Comparison of ENCODE assay signal across 8 cellular contexts in the genomic region with DNA sequence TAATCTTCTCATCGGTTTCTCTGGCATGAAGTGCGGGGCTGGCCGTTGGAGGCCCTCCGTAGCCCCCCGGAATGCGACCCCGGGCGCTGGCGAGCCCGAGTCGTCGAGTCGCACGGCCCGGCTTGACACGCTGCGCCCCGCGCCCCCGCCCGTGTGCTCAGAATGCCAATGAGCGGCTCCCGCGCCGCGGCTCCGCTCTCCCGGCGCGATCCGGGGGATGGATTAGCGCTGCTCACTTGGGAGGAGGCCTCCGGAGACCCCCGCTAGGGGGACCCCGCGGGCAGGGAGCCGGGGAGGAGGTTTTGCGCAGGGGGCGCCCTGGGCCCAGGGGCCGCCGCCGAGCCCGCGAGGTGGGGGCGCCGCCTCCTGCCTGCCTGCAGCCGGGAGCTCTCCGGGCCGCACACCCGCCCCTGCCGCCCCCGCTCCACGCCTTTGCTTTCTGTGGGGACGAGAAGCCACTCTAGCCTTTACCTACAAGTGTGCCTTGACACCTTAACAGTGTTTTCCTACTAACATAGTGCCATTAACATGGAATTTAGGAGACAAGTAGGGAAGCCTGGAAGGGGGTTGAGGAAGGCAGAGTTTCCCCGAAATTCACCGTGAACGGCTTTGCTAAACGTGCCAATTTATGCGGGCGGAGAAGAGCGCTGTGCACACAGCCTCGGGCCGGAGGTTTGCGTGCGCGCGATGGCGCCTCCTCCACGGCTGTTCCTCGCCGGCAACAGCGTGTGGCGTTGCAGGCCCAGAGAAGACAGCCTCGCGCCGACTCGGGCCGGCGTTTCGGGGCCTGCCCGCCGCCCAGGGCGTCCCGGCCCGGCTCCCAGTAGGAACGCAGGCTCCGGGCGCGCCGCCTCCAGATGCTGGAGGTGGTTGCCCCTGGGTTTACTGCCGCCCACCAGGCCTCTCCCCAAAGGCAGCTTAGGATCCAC. TPM values are rescaled to one million over a fixed set of nuclear protein-coding genes. Genes with fewer than 3 reads are reported as not detected.
DNase-seq lines count a peak whose midpoint lies in the region; ATAC-seq and TF ChIP-seq lines count a peak whose summit lies in the region.

No MANE protein-coding gene starts in this region.

- no peaks in the 10 kb centered on the region for H3K36me3 Mint-ChIP-seq in endodermal cell (ENCODE audit: low read depth)
- H3K36me3 Mint-ChIP-seq in stimulated activated naive CD8-positive, alpha-beta T cell treated with anti-CD3 and anti-CD28 coated beads, Interleukin-15, Interleukin-2, amounts not matched to agents 100 ng/mL and 50 ng/mL, for 24 hours (ENCODE audit: low read depth), result no peaks in the 10 kb centered on the region

- peak overlapping the region; percentile 81 for H3K9ac ChIP-seq in endodermal cell (ENCODE audit: extremely low read depth, low read length, poor library complexity, severe bottlenecking)

- peaks cover 4% of the 10 kb centered on the region for H3K9me3 Mint-ChIP-seq in endodermal cell
- no peaks in the 10 kb centered on the region for H3K9me3 Mint-ChIP-seq in stimulated activated naive CD8-positive, alpha-beta T cell treated with anti-CD3 and anti-CD28 coated beads, Interleukin-15, Interleukin-2, amounts not matched to agents 100 ng/mL and 50 ng/mL, for 24 hours

- peak overlapping the region; percentile 70 for H3K4me3 ChIP-seq in endodermal cell (ENCODE audit: low read length)

- no peak overlapping the region for H3K27ac ChIP-seq in endodermal cell (ENCODE audit: low read depth, low read length)

- ATAC-seq in GM21576 (IDR thresholded peaks at IDR 0.05; ENCODE audit: unreplicated experiment), result peak; percentile 55

- peaks cover 6% of the 10 kb centered on the region for H3K4me1 ChIP-seq in endodermal cell (ENCODE audit: control insufficient read depth, insufficient read depth, low read length)

- peak; percentile 94 for TF ChIP-seq CTCF in endodermal cell (conservative IDR thresholded peaks at IDR 0.05)

- peak overlapping the region; percentile 60 for H3K4me3 Mint-ChIP-seq in endodermal cell
- peak overlapping the region; percentile 67 for H3K4me3 Mint-ChIP-seq in stimulated activated naive CD8-positive, alpha-beta T cell treated with anti-CD3 and anti-CD28 coated beads, Interleukin-15, Interleukin-2, amounts not matched to agents 100 ng/mL and 50 ng/mL, for 24 hours

- DNase-seq in COLO829 (ENCODE audit: low spot score), result peak; percentile 8
- peak; percentile 34 for DNase-seq in NCI-H128 (lab: John Stamatoyannopoulos, UW; ENCODE audit: unreplicated experiment)
- DNase-seq in activated CD8-positive, alpha-beta memory T cell treated with anti-CD3 and anti-CD28 coated beads for 48 hours (ENCODE audit: low read depth in 2 of 3, low spot score in 2 of 3), result peak; percentile 24 to 51 (median 44)
- DNase-seq in endodermal cell, result peak; percentile 95
- DNase-seq in myocyte (ENCODE audit: low read depth), result peak; percentile 74
- DNase-seq in ureter (ENCODE audit: low spot score), result no peak

- no peaks in the 10 kb centered on the region for H3K36me3 ChIP-seq in endodermal cell (ENCODE audit: control insufficient read depth, insufficient read depth, low read length)

- H3K27me3 Mint-ChIP-seq in endodermal cell (ENCODE audit: insufficient read depth), result peaks cover 71% of the 10 kb centered on the region
- H3K27me3 Mint-ChIP-seq in stimulated activated naive CD8-positive, alpha-beta T cell treated with anti-CD3 and anti-CD28 coated beads, Interleukin-15, Interleukin-2, amounts not matched to agents 100 ng/mL and 50 ng/mL, for 24 hours, result peaks cover 65% of the 10 kb centered on the region

- no peaks in the 10 kb centered on the region for H3K9me3 ChIP-seq in endodermal cell (ENCODE audit: control insufficient read depth, low read length)

- WGBS in endodermal cell (ENCODE audit: insufficient coverage in 1 of 2, insufficient read length in 1 of 2), 2 experiments, result 3% methylated on average over 25 to 91 of the region's 91 CpGs

- H3K27me3 ChIP-seq in endodermal cell (ENCODE audit: control insufficient read depth, insufficient read depth, low read length, poor library complexity, severe bottlenecking), result peaks cover 86% of the 10 kb centered on the region

- H3K27ac Mint-ChIP-seq in endodermal cell, result no peak overlapping the region
- no peak overlapping the region for H3K27ac Mint-ChIP-seq in stimulated activated naive CD8-positive, alpha-beta T cell treated with anti-CD3 and anti-CD28 coated beads, Interleukin-15, Interleukin-2, amounts not matched to agents 100 ng/mL and 50 ng/mL, for 24 hours

- peaks cover 10% of the 10 kb centered on the region for H3K4me1 Mint-ChIP-seq in endodermal cell
- H3K4me1 Mint-ChIP-seq in stimulated activated naive CD8-positive, alpha-beta T cell treated with anti-CD3 and anti-CD28 coated beads, Interleukin-15, Interleukin-2, amounts not matched to agents 100 ng/mL and 50 ng/mL, for 24 hours (ENCODE audit: low read depth), result peaks cover 32% of the 10 kb centered on the region

RNA-seq across cellular contexts. Expression of a gene that starts 7.1 kb away (rescaled TPM):
- total RNA-seq in endodermal cell (1 to 10 TPM in 1 of 2 donors, under 1 TPM in 1; 0.99 to 1.6 TPM), myocyte (0.08 TPM in 1 of 2 replicates, not detected in the other), ureter (23.2 TPM)
- 0.93 TPM for polyA plus RNA-seq in endodermal cell (2013, experiment 1 of 2)
- polyA plus RNA-seq in endodermal cell (2013, experiment 2 of 2), result 0.41 TPM
- 0.01 TPM for polyA plus RNA-seq in myocyte (2012)
